ENCODE assay signal across 31 cellular contexts in the genomic region with DNA sequence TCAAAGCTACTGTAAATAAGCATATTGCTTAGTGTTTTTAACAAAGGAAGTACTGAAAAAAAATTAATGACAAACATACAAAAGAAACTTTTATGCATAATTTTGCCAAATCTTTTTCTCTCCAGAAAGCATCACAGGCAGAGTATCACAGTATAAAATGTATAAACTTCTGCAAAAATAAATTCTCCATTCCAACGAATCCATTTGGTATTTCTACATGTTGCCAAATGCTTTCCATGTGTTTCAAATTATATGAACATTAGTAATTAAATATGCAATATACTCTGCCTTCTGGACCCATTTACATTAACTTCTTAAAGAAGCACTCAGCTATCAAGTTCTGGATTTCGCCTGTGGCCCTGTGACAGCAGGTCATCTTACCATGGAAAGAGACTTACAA.
"Had no signal": no experiment of that assay in that cellular context is flagged by ENCODE, and none has a peak within 500 bp of the region (broad histone marks: within the 10 kb centered on the region; RNA-seq: fewer than 3 reads in every experiment).

No MANE protein-coding gene starts in this region.

- H3K9me3 Mint-ChIP-seq: brain; nephron; stimulated activated effector memory CD8-positive, alpha-beta T cell treated with anti-CD3 and anti-CD28 coated beads, Interleukin-12 subunit alpha, Interleukin-12 subunit beta, amount 100 ng/mL, for 72 hours; stimulated activated naive CD8-positive, alpha-beta T cell treated with anti-CD3 and anti-CD28 coated beads, Interleukin-15, Interleukin-2, amounts not matched to agents 100 ng/mL and 50 ng/mL, for 24 hours had no signal

- H3K4me3 ChIP-seq: adrenal gland, cardiac muscle cell, coronary artery, gastroesophageal sphincter, hepatocyte, thoracic aorta had no signal

- H3K27me3 ChIP-seq: adrenal gland, cardiac muscle cell, gastroesophageal sphincter, hepatocyte had no signal

- FAIRE-seq: endothelial cell of umbilical vein, keratinocyte, urothelium cell line had no signal

- H2AFZ ChIP-seq: hepatocyte had no signal

- H3K27ac Mint-ChIP-seq: activated naive CD8-positive, alpha-beta T cell; brain; nephron; stimulated activated effector memory CD8-positive, alpha-beta T cell treated with anti-CD3 and anti-CD28 coated beads, Interleukin-12 subunit alpha, Interleukin-12 subunit beta, amount 100 ng/mL, for 72 hours; stimulated activated naive CD8-positive, alpha-beta T cell treated with anti-CD3 and anti-CD28 coated beads, Interleukin-15, Interleukin-2, amounts not matched to agents 100 ng/mL and 50 ng/mL, for 24 hours; T-helper 17 cell had no signal

- DNase-seq: activated CD4-positive, alpha-beta T cell treated with anti-CD3 and anti-CD28 coated beads for 48 hours; activated CD4-positive, alpha-beta T cell treated with anti-CD3 and anti-CD28 coated beads, Interleukin-2, amount 50 U/mL, for 48 hours; activated CD8-positive, alpha-beta memory T cell treated with anti-CD3 and anti-CD28 coated beads for 24 hours; activated effector memory CD4-positive, alpha-beta T cell treated with Interleukin-2 at 50 U/mL for 16 hours; activated naive CD4-positive, alpha-beta T cell treated with Interleukin-2 at 50 U/mL for 16 hours; adrenal gland; aorta; cerebellar nuclear complex; left colon; mammary epithelial cell; posterior cingulate gyrus; right cardiac atrium; stimulated activated CD4-positive, alpha-beta T cell treated with anti-CD3 and anti-CD28 coated beads, Interleukin-2, amount 100 ng/mL, for 48 hours; T-helper 17 cell; T1000; trophoblast cell; WERI-Rb-1 had no signal

- H3K27me3 Mint-ChIP-seq: activated naive CD8-positive, alpha-beta T cell; brain; stimulated activated naive CD8-positive, alpha-beta T cell treated with anti-CD3 and anti-CD28 coated beads, Interleukin-15, Interleukin-2, amounts not matched to agents 100 ng/mL and 50 ng/mL, for 24 hours had no signal

- H3K36me3 ChIP-seq: adrenal gland, cardiac muscle cell, gastroesophageal sphincter, thoracic aorta, WERI-Rb-1 had no signal

- H3K4me2 ChIP-seq: hepatocyte had no signal

- H3K4me1 Mint-ChIP-seq: brain; nephron; stimulated activated effector memory CD8-positive, alpha-beta T cell treated with anti-CD3 and anti-CD28 coated beads, Interleukin-12 subunit alpha, Interleukin-12 subunit beta, amount 100 ng/mL, for 72 hours; T-helper 17 cell had no signal

- H3K4me3 Mint-ChIP-seq: activated naive CD8-positive, alpha-beta T cell; brain; nephron; stimulated activated effector memory CD8-positive, alpha-beta T cell treated with anti-CD3 and anti-CD28 coated beads, Interleukin-12 subunit alpha, Interleukin-12 subunit beta, amount 100 ng/mL, for 72 hours; stimulated activated naive CD8-positive, alpha-beta T cell treated with anti-CD3 and anti-CD28 coated beads, Interleukin-15, Interleukin-2, amounts not matched to agents 100 ng/mL and 50 ng/mL, for 24 hours; T-helper 17 cell had no signal

- H3K4me1 ChIP-seq: adrenal gland, gastroesophageal sphincter had no signal

- H3K36me3 Mint-ChIP-seq: activated naive CD8-positive, alpha-beta T cell; brain; stimulated activated effector memory CD8-positive, alpha-beta T cell treated with anti-CD3 and anti-CD28 coated beads, Interleukin-12 subunit alpha, Interleukin-12 subunit beta, amount 100 ng/mL, for 72 hours had no signal

- ATAC-seq: activated CD4-positive, CD25-positive, alpha-beta regulatory T cell treated with anti-CD3 and anti-CD28 coated beads, Interleukin-2, amount 50 U/mL, for 24 hours; gastroesophageal sphincter; left colon; right cardiac atrium; stimulated activated effector memory CD8-positive, alpha-beta T cell treated with anti-CD3 and anti-CD28 coated beads, Interleukin-12 subunit alpha, Interleukin-12 subunit beta, amount 100 ng/mL, for 72 hours; T-helper 17 cell had no signal

- H3K9me3 ChIP-seq: adrenal gland, gastroesophageal sphincter, thoracic aorta had no signal

- H3K79me2 ChIP-seq: hepatocyte had no signal

- H3K27ac ChIP-seq: adrenal gland, cardiac muscle cell, coronary artery, gastroesophageal sphincter, hepatocyte, thoracic aorta, WERI-Rb-1 had no signal
